26 cellular contexts compared by ENCODE assay signal in the genomic region with DNA sequence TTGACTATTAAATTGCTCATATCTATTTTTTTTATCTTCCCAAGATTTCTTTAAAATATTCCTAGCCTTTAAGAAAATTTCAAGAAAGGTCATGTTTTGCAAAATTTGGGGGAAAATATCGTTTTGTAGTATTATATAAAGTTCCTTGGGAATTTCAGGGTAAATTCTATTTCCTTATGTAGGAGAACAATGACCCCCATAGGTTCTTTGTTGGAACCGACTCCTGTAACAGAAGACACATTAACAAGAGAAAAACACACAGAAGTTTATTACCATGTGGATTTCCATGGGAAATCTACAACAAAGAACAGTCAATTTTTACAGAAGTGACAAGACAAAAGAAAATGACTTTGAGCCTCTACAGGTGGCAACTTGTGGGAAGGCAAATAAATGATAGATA.
"Had no signal": no experiment of that assay in that cellular context is flagged by ENCODE, and none has a peak within 500 bp of the region (broad histone marks: within the 10 kb centered on the region; RNA-seq: fewer than 3 reads in every experiment).

No MANE protein-coding gene starts in this region.

- H3K4me1 ChIP-seq: esophagus muscularis mucosa, heart left ventricle, spleen, testis, tibial nerve, upper lobe of right lung, vagina had no signal

- H3K27me3 ChIP-seq: esophagus muscularis mucosa, neutrophil, spleen, testis, tibial nerve, upper lobe of right lung, vagina had no signal

- H3K27me3 Mint-ChIP-seq: stimulated activated naive B cell treated with anti-CD40 and anti-IgM and Interleukin-4, amounts not matched to agents 10 μg/mL and 1 μg/mL and 100 μg/mL, for 72 hours had no signal

- ATAC-seq: heart left ventricle; left lobe of liver; naive thymus-derived CD4-positive, alpha-beta T cell; sciatic nerve; stimulated activated naive B cell treated with anti-CD40 and anti-IgM and Interleukin-4, amounts not matched to agents 10 μg/mL and 1 μg/mL and 100 μg/mL, for 72 hours; stimulated activated naive CD8-positive, alpha-beta T cell treated with anti-CD3 and anti-CD28 coated beads, Interleukin-15, amount 100 ng/mL, for 72 hours; upper lobe of right lung had no signal

- H3K4me3 ChIP-seq: dorsolateral prefrontal cortex, esophagus muscularis mucosa, heart left ventricle, spleen, testis, tibial nerve, upper lobe of right lung, vagina had no signal

- H3K36me3 Mint-ChIP-seq: naive thymus-derived CD4-positive, alpha-beta T cell had no signal

- H3K9me3 ChIP-seq: esophagus muscularis mucosa, neutrophil, testis, tibial nerve, upper lobe of right lung, vagina had no signal

- DNase-seq: cortex of kidney; dorsolateral prefrontal cortex; effector CD8-positive, alpha-beta T cell; foreskin melanocyte; heart left ventricle; hippocampal formation; kidney glomerular epithelial cell; mammary epithelial cell; naive thymus-derived CD4-positive, alpha-beta T cell; nephron progenitor cell; posterior cingulate gyrus; spleen; stimulated activated CD4-positive, alpha-beta T cell treated with anti-CD3 and anti-CD28 coated beads, Interleukin-15, amount 100 ng/mL, for 24 hours; stimulated activated CD4-positive, alpha-beta T cell treated with anti-CD3 and anti-CD28 coated beads, Interleukin-2, amount 100 ng/mL, for 24 hours; stimulated activated CD4-positive, alpha-beta T cell treated with anti-CD3 and anti-CD28 coated beads, Interleukin-4, amount 100 ng/mL, for 4 hours; stimulated activated naive B cell treated with anti-CD40 and anti-IgM and Interleukin-4, amounts not matched to agents 10 μg/mL and 1 μg/mL and 100 μg/mL, for 72 hours; stimulated activated naive CD8-positive, alpha-beta T cell treated with anti-CD3 and anti-CD28 coated beads, Interleukin-15, amount 100 ng/mL, for 72 hours; testis; upper lobe of right lung had no signal

- H3K27ac ChIP-seq: dorsolateral prefrontal cortex, epithelial cell of prostate, esophagus muscularis mucosa, heart left ventricle, neutrophil, spleen, testis, tibial nerve, upper lobe of right lung, vagina had no signal

- H3K9me3 Mint-ChIP-seq: nephron progenitor cell had no signal

- H3K27ac Mint-ChIP-seq: naive thymus-derived CD4-positive, alpha-beta T cell; nephron progenitor cell; stimulated activated naive B cell treated with anti-CD40 and anti-IgM and Interleukin-4, amounts not matched to agents 10 μg/mL and 1 μg/mL and 100 μg/mL, for 72 hours; stimulated activated naive CD8-positive, alpha-beta T cell treated with anti-CD3 and anti-CD28 coated beads, Interleukin-15, amount 100 ng/mL, for 72 hours had no signal

- H3K36me3 ChIP-seq: esophagus muscularis mucosa, heart left ventricle, neutrophil, spleen, tibial nerve, upper lobe of right lung, vagina had no signal

- H3K4me1 Mint-ChIP-seq: naive thymus-derived CD4-positive, alpha-beta T cell; stimulated activated naive B cell treated with anti-CD40 and anti-IgM and Interleukin-4, amounts not matched to agents 10 μg/mL and 1 μg/mL and 100 μg/mL, for 72 hours; stimulated activated naive CD8-positive, alpha-beta T cell treated with anti-CD3 and anti-CD28 coated beads, Interleukin-15, amount 100 ng/mL, for 72 hours had no signal

- H3K4me3 Mint-ChIP-seq: naive thymus-derived CD4-positive, alpha-beta T cell; nephron progenitor cell; stimulated activated naive B cell treated with anti-CD40 and anti-IgM and Interleukin-4, amounts not matched to agents 10 μg/mL and 1 μg/mL and 100 μg/mL, for 72 hours; stimulated activated naive CD8-positive, alpha-beta T cell treated with anti-CD3 and anti-CD28 coated beads, Interleukin-15, amount 100 ng/mL, for 72 hours had no signal
